ENCODE assay signal across 2 cellular contexts in the genomic region with DNA sequence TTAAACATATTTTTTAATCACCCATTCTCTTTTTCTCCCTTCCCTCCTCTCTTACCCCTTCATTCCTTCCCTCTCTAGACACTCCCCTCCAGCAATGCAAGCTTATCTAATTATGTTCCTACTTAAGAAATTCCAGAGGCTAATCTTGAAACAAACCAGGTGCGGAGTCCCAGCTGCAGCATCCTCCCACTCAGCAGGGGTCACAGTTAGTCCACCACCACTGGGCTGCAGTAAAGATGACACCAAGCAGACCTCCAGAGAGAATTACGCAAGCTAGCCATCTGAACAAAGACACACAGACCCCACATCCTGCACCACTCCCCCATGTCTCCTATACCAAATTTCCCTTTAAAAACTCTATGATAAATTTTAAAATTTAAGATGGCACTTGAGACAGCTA.
TF ChIP-seq lines count a peak whose summit lies in the region.

No MANE protein-coding gene starts in this region.

TF ChIP-seq in GM23338, 12 proteins besides CTCF, POLR2A, EP300 and RAD21:
- TF ChIP-seq POLR2AphosphoS5 (IDR thresholded peaks at IDR 0.05; ENCODE audit: low read depth), result no peak
- no peak for TF ChIP-seq ETS1 (IDR thresholded peaks at IDR 0.05)
- no peak for TF ChIP-seq ZNF331 (CRISPR knock-in tag; IDR thresholded peaks at IDR 0.05; ENCODE audit: low read depth)
- peak; percentile 62; the same call in 1 of the 2 replicates for TF ChIP-seq ZNF462 (CRISPR knock-in tag; IDR thresholded peaks at IDR 0.05)
- no peak for TF ChIP-seq REST (IDR thresholded peaks at IDR 0.05; ENCODE audit: unreplicated experiment)
- TF ChIP-seq EZH2phosphoT487 (IDR thresholded peaks at IDR 0.05; ENCODE audit: unreplicated experiment), result no peak

TF ChIP-seq in H1, 55 proteins besides CTCF, POLR2A, EP300 and RAD21:
- TF ChIP-seq CEBPB (IDR thresholded peaks at IDR 0.05; ENCODE audit: low read depth, low read length) (peak; percentile 86), POU5F1 (IDR thresholded peaks at IDR 0.05; ENCODE audit: low read depth, low read length) (no peak), TCF12 (IDR thresholded peaks at IDR 0.05; ENCODE audit: low read depth, low read length) (peak; percentile 81; the same call in 1 of the 2 replicates)
- TF ChIP-seq, protein P1, sequence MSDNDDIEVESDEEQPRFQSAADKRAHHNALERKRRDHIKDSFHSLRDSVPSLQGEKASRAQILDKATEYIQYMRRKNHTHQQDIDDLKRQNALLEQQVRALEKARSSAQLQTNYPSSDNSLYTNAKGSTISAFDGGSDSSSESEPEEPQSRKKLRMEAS (IDR thresholded peaks at IDR 0.05), result no peak
